11 cellular contexts compared by ENCODE assay signal in genomic region chr9:92724528-92725265, GRCh38. TPM values are rescaled to one million over a fixed set of nuclear protein-coding genes. Genes with fewer than 3 reads are reported as not detected.
DNase-seq lines count a peak whose midpoint lies in the region; ATAC-seq and TF ChIP-seq lines count a peak whose summit lies in the region.
"Had no signal": no experiment of that assay in that cellular context is flagged by ENCODE, and none has a peak within 500 bp of the region (broad histone marks: within the 10 kb centered on the region; RNA-seq: fewer than 3 reads in every experiment).

No MANE protein-coding gene starts in this region.

- peak overlapping the region; percentile 86 for H3K27ac ChIP-seq in RWPE2 (ENCODE audit: poor library complexity, severe bottlenecking)
- H3K27ac ChIP-seq in left lung = no peak overlapping the region
- H3K27ac ChIP-seq: C4-2B had no signal

- DNase-seq in stimulated activated CD4-positive, alpha-beta T cell treated with anti-CD3 and anti-CD28 coated beads, Interleukin-4, amount 100 ng/mL, for 24 hours = peak; percentile 3
- DNase-seq in stimulated activated CD4-positive, alpha-beta T cell treated with anti-CD3 and anti-CD28 coated beads, Interleukin-2, amount 100 ng/mL, for 48 hours = no peak
- no peak for DNase-seq in RWPE2 (ENCODE audit: low spot score)
- no peak for DNase-seq in left lung
- DNase-seq in HT-29 (ENCODE audit: low spot score) = no peak
- no peak for DNase-seq in NCI-H187 (lab: John Stamatoyannopoulos, UW)
- no peak for DNase-seq in AML-193 (lab: John Stamatoyannopoulos, UW)
- DNase-seq: islet precursor cell, MG63 had no signal

- ATAC-seq in RWPE2 (ENCODE audit: low read depth) (no peak), left lung (peak; percentile 58), GM19351 (IDR thresholded peaks at IDR 0.05; ENCODE audit: unreplicated experiment) (no peak)

- H3K36me3 ChIP-seq in RWPE2 (ENCODE audit: low read depth) (peaks cover 31% of the 10 kb centered on the region), left lung (peaks cover 0 to 63% of the 10 kb centered on the region in 2 donors)

- intact Hi-C loops in left lung (cut with DNase I) = no loop called here

- H3K27me3 ChIP-seq in RWPE2 (ENCODE audit: insufficient read depth, poor library complexity, severe bottlenecking) (no peaks in the 10 kb centered on the region), left lung (no peaks in the 10 kb centered on the region)
- H3K27me3 ChIP-seq: MG63 had no signal

- no peak overlapping the region for H3K4me3 ChIP-seq in RWPE2 (ENCODE audit: severe bottlenecking)
- H3K4me3 ChIP-seq in left lung = no peak overlapping the region
- H3K4me3 ChIP-seq: MG63 had no signal

- H3K9me3 ChIP-seq in RWPE2 (ENCODE audit: severe bottlenecking) (no peaks in the 10 kb centered on the region), left lung (no peaks in the 10 kb centered on the region)
- H3K9me3 ChIP-seq: MG63 had no signal

- TF ChIP-seq CTCF in RWPE2 (IDR thresholded peaks at IDR 0.05; ENCODE audit: poor library complexity, severe bottlenecking) = no peak
- no peak for TF ChIP-seq CTCF in left lung (IDR thresholded peaks at IDR 0.05)

- peaks cover 29% of the 10 kb centered on the region for H3K4me1 ChIP-seq in RWPE2 (ENCODE audit: insufficient read depth, poor library complexity, severe bottlenecking)
- peaks cover 0 to 36% of the 10 kb centered on the region in 2 donors for H3K4me1 ChIP-seq in left lung

RNA-seq across cellular contexts. Expression of gene BICD2, which starts 39.9 kb away (rescaled TPM):
- 10 to 100 TPM; 33.7 to 34.5 TPM for total RNA-seq in left lung
- total RNA-seq in HT-29 (2014; rRNA removed; shearing (Covaris generic)) = 24.4 and 24.9 TPM in 2 replicates

RNA-seq across cellular contexts. Expression of gene IPPK, which starts 54.8 kb away (rescaled TPM):
- total RNA-seq in left lung = 1 to 10 TPM; 6.5 to 8.0 TPM
- 16.5 and 20.4 TPM in 2 replicates for total RNA-seq in HT-29 (2014; rRNA removed; shearing (Covaris generic))
